In the genomic region with DNA sequence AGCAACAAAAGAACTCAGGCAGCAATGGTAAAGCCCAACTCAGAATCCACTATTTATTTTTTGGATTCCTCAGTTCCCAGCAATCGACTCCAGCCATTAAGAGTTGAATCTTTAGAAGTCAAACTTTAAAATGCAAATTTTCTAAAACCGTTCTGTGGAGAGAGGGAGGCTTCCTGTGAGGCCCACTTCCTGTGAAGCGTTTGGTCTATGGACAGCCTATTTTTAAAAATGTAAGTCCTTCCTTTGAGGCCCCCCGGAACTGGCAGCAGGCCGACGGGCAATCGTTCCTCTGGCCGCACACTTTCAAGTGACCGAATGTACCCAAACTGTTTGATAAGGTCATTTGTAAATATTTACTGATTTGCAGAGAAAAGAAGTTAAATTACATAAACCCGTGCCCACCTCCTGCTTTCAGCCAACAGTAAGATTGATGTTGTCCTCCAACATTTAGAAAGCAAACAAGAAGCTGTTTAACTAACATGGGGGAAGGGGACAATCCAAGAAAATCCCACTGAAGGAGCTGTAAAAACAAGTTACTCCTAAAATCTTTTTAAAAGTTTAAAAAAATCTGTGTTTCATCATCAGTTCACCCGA, we compare ENCODE assay signal across 8 cellular contexts.
DNase-seq lines count a peak whose midpoint lies in the region; ATAC-seq and TF ChIP-seq lines count a peak whose summit lies in the region.

No MANE protein-coding gene starts in this region.

- H3K27ac ChIP-seq in heart right ventricle = peak overlapping the region; percentile 7 to 83 (median 58)

- ATAC-seq in HG03159 (IDR thresholded peaks at IDR 0.05; ENCODE audit: unreplicated experiment) (peak; percentile 76), heart right ventricle (peak in 5 of 8 donors; percentile 10 to 46 (median 39)), GM18520 (IDR thresholded peaks at IDR 0.05; ENCODE audit: unreplicated experiment) (no peak)
- ATAC-seq in stimulated activated effector memory CD8-positive, alpha-beta T cell treated with anti-CD3 and anti-CD28 coated beads, Interleukin-12 subunit alpha, Interleukin-12 subunit beta, amount 100 ng/mL, for 72 hours = peak; percentile 77

- H3K4me1 ChIP-seq in heart right ventricle = peaks cover 10 to 42% (median 30%) of the 10 kb centered on the region in 9 donors

- peaks cover 0 to 36% (median 7%) of the 10 kb centered on the region in 9 donors for H3K36me3 ChIP-seq in heart right ventricle

- no peaks in the 10 kb centered on the region for H3K9me3 ChIP-seq in heart right ventricle

- H3K9me3 Mint-ChIP-seq in activated naive CD4-positive, alpha-beta T cell treated with anti-CD3 and anti-CD28 coated beads for 36 hours = no peaks in the 10 kb centered on the region
- H3K9me3 Mint-ChIP-seq in T-helper 2 cell treated with Interferon-gamma antibody and Interleukin-4, amounts not matched to agents 5 μg/mL and 100 μg/mL, for 36 hours = no peaks in the 10 kb centered on the region
- no peaks in the 10 kb centered on the region for H3K9me3 Mint-ChIP-seq in stimulated activated effector memory CD8-positive, alpha-beta T cell treated with anti-CD3 and anti-CD28 coated beads, Interleukin-12 subunit alpha, Interleukin-12 subunit beta, amount 100 ng/mL, for 72 hours

- H3K27ac Mint-ChIP-seq in activated naive CD4-positive, alpha-beta T cell treated with anti-CD3 and anti-CD28 coated beads for 36 hours = peak overlapping the region; percentile 93
- H3K27ac Mint-ChIP-seq in T-helper 2 cell treated with Interferon-gamma antibody and Interleukin-4, amounts not matched to agents 5 μg/mL and 100 μg/mL, for 36 hours = peak overlapping the region; percentile 91
- H3K27ac Mint-ChIP-seq in stimulated activated effector memory CD8-positive, alpha-beta T cell treated with anti-CD3 and anti-CD28 coated beads, Interleukin-12 subunit alpha, Interleukin-12 subunit beta, amount 100 ng/mL, for 72 hours = peak overlapping the region; percentile 98

- DNase-seq in activated naive CD4-positive, alpha-beta T cell treated with anti-CD3 and anti-CD28 coated beads for 36 hours = peak; percentile 50
- DNase-seq in activated naive CD4-positive, alpha-beta T cell treated with Interleukin-2 at 50 U/mL for 16 hours = no peak
- no peak for DNase-seq in T-helper 2 cell treated with Interferon-gamma antibody and Interleukin-4, amounts not matched to agents 5 μg/mL and 100 μg/mL, for 36 hours (ENCODE audit: low spot score)
- DNase-seq in heart right ventricle (no peak), cerebellar nuclear complex (lab: John Stamatoyannopoulos, UW) (no peak)
- DNase-seq in stimulated activated effector memory CD8-positive, alpha-beta T cell treated with anti-CD3 and anti-CD28 coated beads, Interleukin-12 subunit alpha, Interleukin-12 subunit beta, amount 100 ng/mL, for 72 hours (ENCODE audit: low spot score in 2 of 2) = peak in 1 of 2 donors; percentile 61

- H3K27me3 Mint-ChIP-seq in activated naive CD4-positive, alpha-beta T cell treated with anti-CD3 and anti-CD28 coated beads for 36 hours (ENCODE audit: low read depth) = no peaks in the 10 kb centered on the region
- H3K27me3 Mint-ChIP-seq in T-helper 2 cell treated with Interferon-gamma antibody and Interleukin-4, amounts not matched to agents 5 μg/mL and 100 μg/mL, for 36 hours (ENCODE audit: low read depth) = no peaks in the 10 kb centered on the region

- peaks cover 48% of the 10 kb centered on the region for H3K4me1 Mint-ChIP-seq in activated naive CD4-positive, alpha-beta T cell treated with anti-CD3 and anti-CD28 coated beads for 36 hours (ENCODE audit: low read depth)
- peaks cover 44% of the 10 kb centered on the region for H3K4me1 Mint-ChIP-seq in T-helper 2 cell treated with Interferon-gamma antibody and Interleukin-4, amounts not matched to agents 5 μg/mL and 100 μg/mL, for 36 hours (ENCODE audit: low read depth)
- peaks cover 52% of the 10 kb centered on the region for H3K4me1 Mint-ChIP-seq in stimulated activated effector memory CD8-positive, alpha-beta T cell treated with anti-CD3 and anti-CD28 coated beads, Interleukin-12 subunit alpha, Interleukin-12 subunit beta, amount 100 ng/mL, for 72 hours

- CTCF ChIA-PET in activated naive CD4-positive, alpha-beta T cell treated with anti-CD3 and anti-CD28 coated beads for 36 hours (lab: Charles Lee) = no interaction called here

- TF ChIP-seq CTCF in heart right ventricle (IDR thresholded peaks at IDR 0.05) = no peak

- intact Hi-C loops in activated naive CD4-positive, alpha-beta T cell treated with anti-CD3 and anti-CD28 coated beads for 36 hours (cut with micrococcal nuclease) = loop anchor here (1.0 to 5.0 kb wide), 2 partner anchors 14 to 49 kb away; no protein-coding TSS in a partner anchor
- intact Hi-C loops in heart right ventricle (cut with DNase I) = no loop called here

- peaks cover 32% of the 10 kb centered on the region for H3K36me3 Mint-ChIP-seq in activated naive CD4-positive, alpha-beta T cell treated with anti-CD3 and anti-CD28 coated beads for 36 hours (ENCODE audit: low read depth)
- H3K36me3 Mint-ChIP-seq in T-helper 2 cell treated with Interferon-gamma antibody and Interleukin-4, amounts not matched to agents 5 μg/mL and 100 μg/mL, for 36 hours (ENCODE audit: low read depth) = peaks cover 51% of the 10 kb centered on the region
- H3K36me3 Mint-ChIP-seq in stimulated activated effector memory CD8-positive, alpha-beta T cell treated with anti-CD3 and anti-CD28 coated beads, Interleukin-12 subunit alpha, Interleukin-12 subunit beta, amount 100 ng/mL, for 72 hours = peaks cover 46% of the 10 kb centered on the region

- WGBS in heart right ventricle, 2 donors = 3 to 4% methylated on average over 11 of the region's 11 CpGs

- peak overlapping the region in 2 of 10 donors; percentile 5 to 16 for H3K4me3 ChIP-seq in heart right ventricle

- H3K27me3 ChIP-seq in heart right ventricle = no peaks in the 10 kb centered on the region

- peak overlapping the region; percentile 31 for H3K4me3 Mint-ChIP-seq in activated naive CD4-positive, alpha-beta T cell treated with anti-CD3 and anti-CD28 coated beads for 36 hours
- peak overlapping the region; percentile 80 for H3K4me3 Mint-ChIP-seq in T-helper 2 cell treated with Interferon-gamma antibody and Interleukin-4, amounts not matched to agents 5 μg/mL and 100 μg/mL, for 36 hours
- H3K4me3 Mint-ChIP-seq in stimulated activated effector memory CD8-positive, alpha-beta T cell treated with anti-CD3 and anti-CD28 coated beads, Interleukin-12 subunit alpha, Interleukin-12 subunit beta, amount 100 ng/mL, for 72 hours = peak overlapping the region; percentile 70
